ENCODE assay signal across 1 cellular context in genomic region chr2:41847744-41848441, GRCh38.
A peak's percentile ranks its signal among the peaks of the same experiment; 100 is the strongest.
TF ChIP-seq lines count a peak whose summit lies in the region.

No MANE protein-coding gene starts in this region.

TF ChIP-seq in HepG2, 621 proteins besides CTCF, POLR2A, EP300 and RAD21 (continued from another document and continues in another):
- TF ChIP-seq ZXDC (CRISPR knock-in tag; IDR thresholded peaks at IDR 0.05) (peak; percentile 44; the same call in 1 of the 2 replicates), JUND (CRISPR knock-in tag; IDR thresholded peaks at IDR 0.05) (peak; percentile 63; the same call in 1 of the 2 replicates), HIC2 (CRISPR knock-in tag; IDR thresholded peaks at IDR 0.05; ENCODE audit: low read depth) (0 out of 2 replicates have a peak, but pooled peaks have one; percentile 52), YEATS4 (CRISPR knock-in tag; IDR thresholded peaks at IDR 0.05; ENCODE audit: borderline replicate concordance) (peak; percentile 50; the same call in 1 of the 2 replicates), ZNF674 (CRISPR knock-in tag; IDR thresholded peaks at IDR 0.05; ENCODE audit: low read depth) (no peak), ASH2L (IDR thresholded peaks at IDR 0.05; ENCODE audit: insufficient read length, low read depth, low read length) (peak; percentile 64), DR1 (CRISPR knock-in tag; IDR thresholded peaks at IDR 0.05) (no peak), ZNF816 (CRISPR knock-in tag; IDR thresholded peaks at IDR 0.05; ENCODE audit: borderline replicate concordance) (no peak), ZBTB46 (CRISPR knock-in tag; IDR thresholded peaks at IDR 0.05; ENCODE audit: borderline replicate concordance) (no peak), ZHX2 (IDR thresholded peaks at IDR 0.05; ENCODE audit: low read depth) (0 out of 2 replicates have a peak, but pooled peaks have one; percentile 41), ZHX2 (CRISPR knock-in tag; IDR thresholded peaks at IDR 0.05; ENCODE audit: borderline replicate concordance) (no peak), HMGXB3 (CRISPR knock-in tag; IDR thresholded peaks at IDR 0.05; ENCODE audit: borderline replicate concordance) (peak; percentile 96), ZNF552 (CRISPR knock-in tag; IDR thresholded peaks at IDR 0.05; ENCODE audit: borderline replicate concordance) (no peak; the same call in 1 of the 2 replicates), MYPOP (CRISPR knock-in tag; IDR thresholded peaks at IDR 0.05) (peak; percentile 90; the same call in 1 of the 2 replicates), AHR (CRISPR knock-in tag; IDR thresholded peaks at IDR 0.05) (no peak; the same call in 1 of the 2 replicates), KDM4B (CRISPR knock-in tag; IDR thresholded peaks at IDR 0.05) (peak; percentile 84; the same call in 1 of the 2 replicates), HOXA9 (CRISPR knock-in tag; IDR thresholded peaks at IDR 0.05; ENCODE audit: borderline replicate concordance) (no peak), ZNF34 (CRISPR knock-in tag; IDR thresholded peaks at IDR 0.05; ENCODE audit: borderline replicate concordance) (peak; percentile 60; the same call in 1 of the 2 replicates), RXRA (CRISPR knock-in tag; IDR thresholded peaks at IDR 0.05) (peak; percentile 97; the same call in 1 of the 2 replicates), SOX13 (IDR thresholded peaks at IDR 0.05) (peak; percentile 93), SOX13 (CRISPR knock-in tag; conservative IDR thresholded peaks at IDR 0.05 in 1 of 2, IDR thresholded peaks at IDR 0.05 in 1 of 2) (peak in 1 of 2 experiments; percentile 97; a peak in 2 of 4 replicates), IRF1 (CRISPR knock-in tag; IDR thresholded peaks at IDR 0.05; ENCODE audit: low read depth) (no peak), ZNF883 (CRISPR knock-in tag; IDR thresholded peaks at IDR 0.05; ENCODE audit: not compliant biosample characterization) (no peak), HNRNPH1 (optimal IDR thresholded peaks at IDR 0.05; ENCODE audit: low read depth, low read length) (no peak), TAF15 (IDR thresholded peaks at IDR 0.05; ENCODE audit: low read depth, low read length, poor library complexity, severe bottlenecking) (no peak), BCLAF1 (IDR thresholded peaks at IDR 0.05) (no peak), BHLHE40 (IDR thresholded peaks at IDR 0.05; ENCODE audit: low read length) (no peak), GRHL1 (CRISPR knock-in tag; conservative IDR thresholded peaks at IDR 0.05) (no peak), MTF1 (CRISPR knock-in tag; IDR thresholded peaks at IDR 0.05) (no peak), ATM (IDR thresholded peaks at IDR 0.05; ENCODE audit: borderline replicate concordance) (peak; percentile 65; the same call in 1 of the 2 replicates)
